Comparison of ENCODE assay signal across 8 cellular contexts in genomic region chr6:44062771-44063560, GRCh38.
DNase-seq lines count a peak whose midpoint lies in the region; ATAC-seq lines count a peak whose summit lies in the region.

No MANE protein-coding gene starts in this region.

- intact Hi-C loops in left cardiac atrium (cut with DNase I) = no loop called here

- peak; percentile 48 for DNase-seq in activated CD4-positive, CD25-positive, alpha-beta regulatory T cell treated with anti-CD3 and anti-CD28 coated beads, Interleukin-2, amount 50 U/mL, for 72 hours
- DNase-seq in activated CD8-positive, alpha-beta memory T cell treated with anti-CD3 and anti-CD28 coated beads, Interleukin-2, amount 50 U/mL, for 48 hours = peak; percentile 79
- DNase-seq in left cardiac atrium (peak; percentile 59), NCI-H146 treated with DMSO at 0.1 percent for 48 hours (lab: John Stamatoyannopoulos, UW; ENCODE audit: unreplicated experiment) (no peak), putamen (ENCODE audit: low spot score) (no peak), NK-92 (lab: John Stamatoyannopoulos, UW; ENCODE audit: unreplicated experiment) (no peak)
- peak; percentile 70 for DNase-seq in stimulated activated naive CD8-positive, alpha-beta T cell treated with anti-CD3 and anti-CD28 coated beads, Interleukin-15, Interleukin-2, amounts not matched to agents 100 U/mL and 50 U/mL, for 24 hours

- no peak for ATAC-seq in activated CD4-positive, CD25-positive, alpha-beta regulatory T cell treated with anti-CD3 and anti-CD28 coated beads, Interleukin-2, amount 50 U/mL, for 24 hours
- ATAC-seq in left cardiac atrium = peak in 1 of 2 donors; percentile 9
- peak; percentile 30 for ATAC-seq in stimulated activated naive CD8-positive, alpha-beta T cell treated with anti-CD3 and anti-CD28 coated beads, Interleukin-15, Interleukin-2, amounts not matched to agents 100 U/mL and 50 U/mL, for 24 hours

Comparison
In these comparisons a context has a peak if more than half of its experiments do, and no peak if none do; other contexts are left out.
1. DNase-seq: peak in activated CD4-positive, CD25-positive, alpha-beta regulatory T cell treated with anti-CD3 and anti-CD28 coated beads, Interleukin-2, amount 50 U/mL, for 72 hours (single experiment), activated CD8-positive, alpha-beta memory T cell treated with anti-CD3 and anti-CD28 coated beads, Interleukin-2, amount 50 U/mL, for 48 hours (single experiment), left cardiac atrium (single experiment) and stimulated activated naive CD8-positive, alpha-beta T cell treated with anti-CD3 and anti-CD28 coated beads, Interleukin-15, Interleukin-2, amounts not matched to agents 100 U/mL and 50 U/mL, for 24 hours (single experiment); none in NCI-H146 treated with DMSO at 0.1 percent for 48 hours (single experiment), putamen (single experiment) and NK-92 (single experiment).